8 cellular contexts compared by ENCODE assay signal in the genomic region with DNA sequence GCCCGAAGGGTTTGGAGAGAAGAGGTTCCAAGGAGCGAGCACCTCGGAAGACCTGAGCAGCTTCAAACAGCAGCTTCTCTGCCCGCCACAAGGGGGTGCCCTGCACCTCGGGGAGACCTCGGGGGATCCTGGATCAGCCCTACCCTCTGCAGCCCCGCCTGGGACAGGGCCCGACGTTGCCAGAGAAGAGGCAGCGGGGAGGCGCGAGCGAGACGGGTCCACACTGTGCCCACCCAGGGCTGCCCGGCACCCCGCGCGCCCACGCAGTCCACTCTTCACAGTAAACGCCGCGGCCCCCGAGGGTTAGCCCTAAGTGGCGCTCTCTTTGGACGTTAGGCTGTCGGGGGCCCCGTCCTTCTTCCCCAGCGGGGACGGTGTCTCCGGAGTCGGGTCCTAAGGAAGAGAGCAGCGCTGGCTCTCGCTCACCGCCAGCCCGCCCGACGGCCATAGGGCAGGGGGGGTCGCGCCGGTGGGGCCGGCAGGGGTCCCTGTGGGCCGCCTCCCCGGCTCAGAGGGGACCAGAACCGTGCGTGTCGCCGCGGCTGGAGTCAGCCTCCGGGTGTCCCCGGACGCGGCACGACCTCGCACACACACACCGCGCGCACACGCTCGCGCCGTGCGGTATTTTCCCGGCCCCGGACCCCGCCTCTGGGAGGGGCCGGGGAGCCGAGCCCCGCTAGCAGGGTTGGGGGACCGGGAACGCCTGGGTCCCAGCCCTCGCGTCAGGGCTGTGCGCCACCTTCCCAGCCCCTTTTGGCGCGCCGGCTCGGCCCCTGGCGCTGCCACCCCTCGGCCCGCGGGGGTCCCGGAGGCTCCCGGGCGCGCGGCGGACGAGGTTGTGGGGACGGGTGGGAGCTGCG. TPM values are rescaled to one million over a fixed set of nuclear protein-coding genes. Genes with fewer than 3 reads are reported as not detected.
DNase-seq lines count a peak whose midpoint lies in the region; ATAC-seq, FAIRE-seq and TF ChIP-seq lines count a peak whose summit lies in the region.

No MANE protein-coding gene starts in this region.

- ATAC-seq in body of pancreas, result peak; percentile 52

- no peak for TF ChIP-seq POLR2A in body of pancreas (IDR thresholded peaks at IDR 0.05)

- H3K36me3 ChIP-seq in body of pancreas (replicated peaks in 1 of 2; ENCODE audit: insufficient read depth in 1 of 2, low read depth in 2 of 2), result no peaks in the 10 kb centered on the region

- FAIRE-seq in GM19239 (lab: Jason Lieb, UNC), result no peak

- intact Hi-C loops in body of pancreas (cut with DNase I), result no loop called here

- TF ChIP-seq CTCF in AG09309 (IDR thresholded peaks at IDR 0.05; ENCODE audit: control insufficient read depth, insufficient read depth, low read depth, low read length, missing control alignments), result peak; percentile 83
- peak; percentile 75 to 83 (median 77) for TF ChIP-seq CTCF in body of pancreas (IDR thresholded peaks at IDR 0.05)

- no peak overlapping the region for H3K4me3 ChIP-seq in AG09309 (ENCODE audit: control insufficient read depth, low read depth, low read length)
- H3K4me3 ChIP-seq in body of pancreas, result no peak overlapping the region
- peak overlapping the region; percentile 76 for H3K4me3 ChIP-seq in iPS-18c (ENCODE audit: insufficient read depth, low read depth, low read length)

- H3K4me1 ChIP-seq in body of pancreas, result peaks cover 55% of the 10 kb centered on the region

- H3K27me3 ChIP-seq in body of pancreas, result peaks cover 0 to 17% of the 10 kb centered on the region in 2 donors

- H3K9me3 ChIP-seq in body of pancreas (no peaks in the 10 kb centered on the region), iPS-18c (ENCODE audit: control insufficient read depth, insufficient read depth, low read length) (peaks cover 2% of the 10 kb centered on the region)

- H3K27ac ChIP-seq in body of pancreas, result no peak overlapping the region

- 0 to 2% methylated on average over 1 to 89 of the region's 90 CpGs for WGBS in body of pancreas, 2 donors

- no peak for DNase-seq in AG09309 (ENCODE audit: low read depth)
- peak; percentile 99 for DNase-seq in GM19239 (ENCODE audit: insufficient read length, low spot score)
- peak; percentile 74 for DNase-seq in NAMALWA (ENCODE audit: low spot score)
- peak; percentile 67 for DNase-seq in UCSD-AML1 (lab: John Stamatoyannopoulos, UW; ENCODE audit: unreplicated experiment)
- DNase-seq in body of pancreas, result peak; percentile 49 to 61 (median 58)
- peak; percentile 41 to 63 for DNase-seq in stimulated activated CD4-positive, alpha-beta T cell treated with anti-CD3 and anti-CD28 coated beads, Interleukin-15, amount 100 ng/mL, for 1 hour (ENCODE audit: low read depth in 1 of 2, low spot score in 1 of 2)
- no peak for DNase-seq in NCI-H446 treated with DMSO at 0.1 percent for 48 hours (lab: John Stamatoyannopoulos, UW)

RNA-seq across cellular contexts. Expression of gene CDH22, which starts 0.9 kb away (rescaled TPM):
- 1 to 10 TPM; 1.3 to 2.1 TPM for total RNA-seq in body of pancreas

Comparison
In these comparisons a context has a peak if more than half of its experiments do, and no peak if none do; other contexts are left out.
1. DNase-seq: peak in GM19239 (single experiment), NAMALWA (single experiment), UCSD-AML1 (single experiment), body of pancreas (4 of 4) and stimulated activated CD4-positive, alpha-beta T cell treated with anti-CD3 and anti-CD28 coated beads, Interleukin-15, amount 100 ng/mL, for 1 hour (2 of 2); none in AG09309 (single experiment) and NCI-H446 treated with DMSO at 0.1 percent for 48 hours (single experiment).